ENCODE assay signal across 8 cellular contexts in genomic region chr1:223683586-223684487, GRCh38. TPM values are rescaled to one million over a fixed set of nuclear protein-coding genes. Genes with fewer than 3 reads are reported as not detected.
A peak's percentile ranks its signal among the peaks of the same experiment; 100 is the strongest.
DNase-seq lines count a peak whose midpoint lies in the region; ATAC-seq and TF ChIP-seq lines count a peak whose summit lies in the region.

No MANE protein-coding gene starts in this region.

- BruUV-seq in Caco-2 (replicated peaks; lab: Mats Ljungman, UMichigan) = no TSS peak

- H3K4me1 Mint-ChIP-seq in Caco-2 (ENCODE audit: low read depth, unreplicated experiment) (no peaks in the 10 kb centered on the region), osteocyte (ENCODE audit: unreplicated experiment) (no peaks in the 10 kb centered on the region)

- H3K4me3 ChIP-seq in Caco-2 (ENCODE audit: low read depth, low read length) (no peak overlapping the region), fibroblast of lung (replicated peaks in 1 of 4; ENCODE audit: control extremely low read depth in 1 of 4, insufficient read depth in 1 of 4, low read depth in 3 of 4, low read length in 4 of 4) (no peak overlapping the region)

- TF ChIP-seq CTCF in Caco-2 (IDR thresholded peaks at IDR 0.05; ENCODE audit: insufficient read depth in 1 of 2, low read depth in 1 of 2, low read length in 1 of 2, severe bottlenecking in 1 of 2, unreplicated experiment in 1 of 2) = peak; percentile 82 to 83
- TF ChIP-seq CTCF in fibroblast of lung (conservative IDR thresholded peaks at IDR 0.05 in 1 of 2, IDR thresholded peaks at IDR 0.05 in 1 of 2; ENCODE audit: low read depth in 1 of 2, low read length in 2 of 2) = peak; percentile 65 to 71
- peak; percentile 69 for TF ChIP-seq CTCF in osteocyte (IDR thresholded peaks at IDR 0.05)

- H3K4me3 Mint-ChIP-seq in Caco-2 (ENCODE audit: unreplicated experiment) = no peak overlapping the region
- no peak overlapping the region for H3K4me3 Mint-ChIP-seq in osteocyte (ENCODE audit: unreplicated experiment)

- no peak overlapping the region for H3K9ac ChIP-seq in fibroblast of lung (ENCODE audit: insufficient read depth, low read length)

- H3K9me3 Mint-ChIP-seq in Caco-2 (ENCODE audit: unreplicated experiment) (no peaks in the 10 kb centered on the region), osteocyte (ENCODE audit: unreplicated experiment) (no peaks in the 10 kb centered on the region)

- peak; percentile 71 for ATAC-seq in HG03159 (IDR thresholded peaks at IDR 0.05; ENCODE audit: unreplicated experiment)
- no peak for ATAC-seq in GM19023 (IDR thresholded peaks at IDR 0.05; ENCODE audit: unreplicated experiment)

- H3K9me3 ChIP-seq in Caco-2 (no peaks in the 10 kb centered on the region), fibroblast of lung (ENCODE audit: control insufficient read depth, insufficient read depth, low read depth, low read length) (no peaks in the 10 kb centered on the region)

- CTCF ChIA-PET in Caco-2 (lab: Charles Lee) = interaction anchor here (0.6 to 2.2 kb wide), 12 partner anchors 16 to 593 kb away, joined by 3 to 31 read pairs (median 6); partner anchors contain the start of gene SUSD4

- DNase-seq in Caco-2 (peak; percentile 71 to 79), NCI-H748 treated with DMSO at 0.1 percent for 48 hours (lab: John Stamatoyannopoulos, UW) (peak; percentile 40), fibroblast of lung (ENCODE audit: low read depth in 2 of 2) (peak; percentile 45 to 53), osteocyte (ENCODE audit: extremely low spot score, unreplicated experiment) (no peak), hepatic stellate cell (ENCODE audit: low spot score) (no peak)
- DNase-seq in activated CD8-positive, alpha-beta memory T cell treated with anti-CD3 and anti-CD28 coated beads, Interleukin-2, amount 50 U/mL, for 4 hours = peak; percentile 64

- no peaks in the 10 kb centered on the region for H4K20me1 ChIP-seq in fibroblast of lung (ENCODE audit: control insufficient read depth, extremely low read depth, insufficient read depth, low read length)

- no peaks in the 10 kb centered on the region for H3K36me3 ChIP-seq in Caco-2 (ENCODE audit: control insufficient read depth, insufficient read depth, low read length)
- no peaks in the 10 kb centered on the region for H3K36me3 ChIP-seq in fibroblast of lung (ENCODE audit: control insufficient read depth, insufficient read depth, low read length)

- H3K79me2 ChIP-seq in fibroblast of lung (ENCODE audit: control insufficient read depth, insufficient read depth, low read length) = no peaks in the 10 kb centered on the region

- H3K27me3 ChIP-seq in Caco-2 (replicated peaks; ENCODE audit: control insufficient read depth, insufficient read depth, low read length) = no peaks in the 10 kb centered on the region
- peaks cover 13% of the 10 kb centered on the region for H3K27me3 ChIP-seq in fibroblast of lung (ENCODE audit: control insufficient read depth, insufficient read depth, low read length)

- intact Hi-C loops in Caco-2 (cut with micrococcal nuclease; ENCODE audit: unreplicated experiment) = loop anchor here (1.0 to 10.0 kb wide), 7 partner anchors 153 to 891 kb away; no protein-coding TSS in a partner anchor

- H3K4me1 ChIP-seq in Caco-2 (no peaks in the 10 kb centered on the region), fibroblast of lung (ENCODE audit: control insufficient read depth, extremely low read depth, insufficient read depth, low read length) (no peaks in the 10 kb centered on the region)

- no peak overlapping the region for H3K4me2 ChIP-seq in fibroblast of lung (ENCODE audit: extremely low read depth, insufficient read depth, low read length)

- no peak overlapping the region for H3K27ac ChIP-seq in fibroblast of lung (ENCODE audit: insufficient read depth, low read length)

- H3K27me3 Mint-ChIP-seq in Caco-2 (ENCODE audit: insufficient read depth, unreplicated experiment) (peaks cover 5% of the 10 kb centered on the region), osteocyte (ENCODE audit: unreplicated experiment) (peaks cover 53% of the 10 kb centered on the region)

- H3K36me3 Mint-ChIP-seq in Caco-2 (ENCODE audit: insufficient read depth, unreplicated experiment) = no peaks in the 10 kb centered on the region
- H3K36me3 Mint-ChIP-seq in osteocyte (ENCODE audit: unreplicated experiment) = no peaks in the 10 kb centered on the region

- H3K27ac Mint-ChIP-seq in Caco-2 (ENCODE audit: unreplicated experiment) (no peak overlapping the region), osteocyte (ENCODE audit: unreplicated experiment) (no peak overlapping the region)

- no peak overlapping the region for H2AFZ ChIP-seq in fibroblast of lung (ENCODE audit: low read length)

- POLR2A ChIA-PET in Caco-2 (lab: Charles Lee) = no interaction called here

RNA-seq across cellular contexts. Expression of gene CAPN8, which starts 18.3 kb away (rescaled TPM):
- total RNA-seq in Caco-2 (2022) (4.1 and 6.7 TPM in 2 replicates), fibroblast of lung (not detected in 2 replicates), osteocyte (not detected in 2 replicates)
- not detected in 2 replicates for polyA plus RNA-seq in fibroblast of lung
- not detected in 2 replicates for polyA plus RNA-seq in fibroblast of lung (2012)
- not detected in 2 replicates for polyA minus RNA-seq in fibroblast of lung (ENCODE audit: low replicate concordance)

RNA-seq across cellular contexts. Expression of gene CAPN2, which starts 28.5 kb away (rescaled TPM):
- 151 and 157 TPM in 2 replicates for total RNA-seq in Caco-2 (2022)
- 332 and 488 TPM in 2 replicates for total RNA-seq in fibroblast of lung
- polyA plus RNA-seq in fibroblast of lung = 318 and 387 TPM in 2 replicates
- 376 and 416 TPM in 2 replicates for polyA plus RNA-seq in fibroblast of lung (2012)
- polyA minus RNA-seq in fibroblast of lung (ENCODE audit: low replicate concordance) = 336 and 352 TPM in 2 replicates
- total RNA-seq in osteocyte = 271 and 278 TPM in 2 replicates

Comparison
In these comparisons a context has a peak if more than half of its experiments do, and no peak if none do; other contexts are left out.
1. DNase-seq: peak in Caco-2 (2 of 2), NCI-H748 treated with DMSO at 0.1 percent for 48 hours (single experiment), activated CD8-positive, alpha-beta memory T cell treated with anti-CD3 and anti-CD28 coated beads, Interleukin-2, amount 50 U/mL, for 4 hours (single experiment) and fibroblast of lung (2 of 2); none in osteocyte (single experiment) and hepatic stellate cell (single experiment).
2. Peak in every context shown above with its lines, with median percentiles within 50 percentile points of each other: CTCF ChIP-seq.